Comparison of ENCODE assay signal across 16 cellular contexts in genomic region chr6:115999256-115999655, GRCh38.
"Had no signal": no experiment of that assay in that cellular context is flagged by ENCODE, and none has a peak within 500 bp of the region (broad histone marks: within the 10 kb centered on the region; RNA-seq: fewer than 3 reads in every experiment).

No MANE protein-coding gene starts in this region.

- H3K4me2 ChIP-seq: KMS-11 had no signal

- H3K4me3 ChIP-seq: K562 had no signal

- FAIRE-seq: K562, RCC 7860 had no signal

- ATAC-seq: K562 had no signal

- H3K27ac ChIP-seq: KMS-11 had no signal

- H3K9ac ChIP-seq: KMS-11 had no signal

- DNase-seq: Kasumi-1, MM.1S, NCI-H1092 treated with DMSO at 0.1 percent for 48 hours, NCI-H1436, NCI-H1694 treated with DMSO at 0.1 percent for 48 hours, NCI-H2029, NCI-H2081 treated with DMSO at 0.1 percent for 48 hours, NCI-H2227 treated with DMSO at 0.1 percent for 48 hours, NCI-H524, NCI-H526 treated with DMSO at 0.1 percent for 48 hours, NCI-H774, RPMI8226, SHP77 had no signal
